Comparison of ENCODE assay signal across 22 cellular contexts in the genomic region with DNA sequence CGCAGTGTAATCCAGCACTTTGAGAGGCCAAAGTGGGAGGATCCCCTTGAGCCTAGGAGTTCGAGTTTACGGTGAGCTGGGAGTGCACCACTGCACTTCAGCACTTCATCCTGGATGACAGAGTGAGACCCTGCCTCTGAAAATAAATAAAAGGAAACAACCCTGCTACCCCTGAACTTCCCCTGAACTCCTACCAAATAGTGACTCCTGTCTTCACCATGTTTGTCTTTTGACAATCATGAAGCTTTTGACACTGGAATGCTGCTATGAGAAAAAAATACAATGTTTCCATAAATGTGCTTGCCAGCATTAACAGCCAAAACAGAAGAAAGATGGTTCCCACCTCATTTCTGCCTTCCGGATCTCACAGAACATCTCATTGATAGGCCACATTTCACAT.
"Had no signal": no experiment of that assay in that cellular context is flagged by ENCODE, and none has a peak within 500 bp of the region (broad histone marks: within the 10 kb centered on the region; RNA-seq: fewer than 3 reads in every experiment).

No MANE protein-coding gene starts in this region.

- FAIRE-seq: keratinocyte had no signal

- ATAC-seq: effector memory CD8-positive, alpha-beta T cell; gastroesophageal sphincter; lower lobe of right lung; psoas muscle; right lobe of liver; stimulated activated memory B cell treated with anti-CD40 and anti-IgM and Interleukin-4, amounts not matched to agents 10 μg/mL and 1 μg/mL and 100 μg/mL, for 72 hours had no signal

- H3K4me1 Mint-ChIP-seq: central memory CD8-positive, alpha-beta T cell; immature natural killer cell; naive B cell; nephron; stimulated activated memory B cell treated with anti-CD40 and anti-IgM and Interleukin-4, amounts not matched to agents 10 μg/mL and 1 μg/mL and 100 μg/mL, for 72 hours had no signal

- H3K27ac ChIP-seq: gastroesophageal sphincter, left ventricle myocardium inferior, lower lobe of right lung, psoas muscle, right lobe of liver, spleen, tibial nerve had no signal

- H3K9me3 Mint-ChIP-seq: central memory CD8-positive, alpha-beta T cell; effector memory CD8-positive, alpha-beta T cell; immature natural killer cell; naive B cell; nephron; stimulated activated memory B cell treated with anti-CD40 and anti-IgM and Interleukin-4, amounts not matched to agents 10 μg/mL and 1 μg/mL and 100 μg/mL, for 72 hours; stimulated activated naive CD8-positive, alpha-beta T cell treated with anti-CD3 and anti-CD28 coated beads, Interleukin-15, Interleukin-2, amounts not matched to agents 100 ng/mL and 50 ng/mL, for 24 hours had no signal

- H3K9me3 ChIP-seq: gastroesophageal sphincter, left ventricle myocardium inferior, lower lobe of right lung, psoas muscle, right lobe of liver, spleen, tibial nerve had no signal

- H3K36me3 Mint-ChIP-seq: immature natural killer cell had no signal

- H3K4me1 ChIP-seq: gastroesophageal sphincter, left ventricle myocardium inferior, psoas muscle, right lobe of liver, spleen, tibial nerve had no signal

- DNase-seq: cortex of kidney; effector memory CD8-positive, alpha-beta T cell; glutamatergic neuron; immature natural killer cell; left ventricle myocardium inferior; lower lobe of right lung; mesenchymal stem cell; naive B cell; psoas muscle; retina; right lobe of liver; spleen; stimulated activated CD4-positive, alpha-beta T cell treated with anti-CD3 and anti-CD28 coated beads, Interleukin-15, amount 100 ng/mL, for 24 hours; stimulated activated CD4-positive, alpha-beta T cell treated with anti-CD3 and anti-CD28 coated beads, Interleukin-1b, Interleukin-23, amount 100 ng/mL, for 48 hours; stimulated activated CD4-positive, alpha-beta T cell treated with anti-CD3 and anti-CD28 coated beads, Interleukin-4, amount 100 ng/mL, for 24 hours had no signal

- H3K27ac Mint-ChIP-seq: effector memory CD8-positive, alpha-beta T cell; immature natural killer cell; stimulated activated memory B cell treated with anti-CD40 and anti-IgM and Interleukin-4, amounts not matched to agents 10 μg/mL and 1 μg/mL and 100 μg/mL, for 72 hours; stimulated activated naive CD8-positive, alpha-beta T cell treated with anti-CD3 and anti-CD28 coated beads, Interleukin-15, Interleukin-2, amounts not matched to agents 100 ng/mL and 50 ng/mL, for 24 hours had no signal

- H3K4me3 Mint-ChIP-seq: central memory CD8-positive, alpha-beta T cell; effector memory CD8-positive, alpha-beta T cell; immature natural killer cell; naive B cell; nephron; stimulated activated memory B cell treated with anti-CD40 and anti-IgM and Interleukin-4, amounts not matched to agents 10 μg/mL and 1 μg/mL and 100 μg/mL, for 72 hours; stimulated activated naive CD8-positive, alpha-beta T cell treated with anti-CD3 and anti-CD28 coated beads, Interleukin-15, Interleukin-2, amounts not matched to agents 100 ng/mL and 50 ng/mL, for 24 hours had no signal

- H3K36me3 ChIP-seq: right lobe of liver, spleen had no signal

- H3K27me3 Mint-ChIP-seq: stimulated activated memory B cell treated with anti-CD40 and anti-IgM and Interleukin-4, amounts not matched to agents 10 μg/mL and 1 μg/mL and 100 μg/mL, for 72 hours had no signal

- H3K27me3 ChIP-seq: gastroesophageal sphincter, right lobe of liver, spleen, tibial nerve had no signal

- H3K4me3 ChIP-seq: gastroesophageal sphincter, left ventricle myocardium inferior, lower lobe of right lung, psoas muscle, right lobe of liver, spleen, tibial nerve had no signal
